10 cellular contexts compared by ENCODE assay signal in the genomic region with DNA sequence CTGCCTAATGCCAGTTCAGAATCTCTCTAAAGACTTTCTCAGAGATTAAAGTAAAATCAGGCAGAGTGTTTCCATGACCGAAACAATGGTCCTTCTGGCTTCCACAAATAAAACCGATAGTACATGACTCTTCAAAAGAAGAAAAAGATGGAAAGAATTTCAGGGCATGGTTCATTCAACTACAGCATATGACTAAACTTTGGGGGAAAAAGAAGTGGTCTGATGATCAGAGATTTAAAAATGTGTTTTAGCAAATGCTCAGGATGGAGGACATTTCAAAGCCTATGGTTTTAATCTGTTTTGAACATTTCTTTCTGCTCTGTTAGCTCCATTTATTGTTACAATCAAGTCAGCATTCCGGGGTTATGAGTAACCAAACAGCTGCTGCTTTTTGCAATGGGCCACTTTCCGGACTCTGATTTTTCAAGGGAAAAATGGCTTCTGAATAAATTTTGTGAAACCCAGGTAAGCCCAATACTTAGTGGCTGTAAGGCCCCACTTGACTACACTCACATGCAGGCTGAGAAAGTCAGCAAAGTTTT.
A peak's percentile ranks its signal among the peaks of the same experiment; 100 is the strongest.
DNase-seq lines count a peak whose midpoint lies in the region; ATAC-seq and TF ChIP-seq lines count a peak whose summit lies in the region.
"Had no signal": no experiment of that assay in that cellular context is flagged by ENCODE, and none has a peak within 500 bp of the region (broad histone marks: within the 10 kb centered on the region; RNA-seq: fewer than 3 reads in every experiment).

No MANE protein-coding gene starts in this region.

- ATAC-seq in T-helper 17 cell: no peak
- ATAC-seq in HG02938 (IDR thresholded peaks at IDR 0.05; ENCODE audit: unreplicated experiment): no peak

- no peak for TF ChIP-seq POLR2A in esophagus muscularis mucosa (IDR thresholded peaks at IDR 0.05; ENCODE audit: low read depth)

- H3K27ac Mint-ChIP-seq in T-helper 17 cell: peak overlapping the region; percentile 27
- H3K27ac Mint-ChIP-seq: activated naive CD4-positive, alpha-beta T cell treated with anti-CD3 and anti-CD28 coated beads, Interleukin-2, amount 50 U/mL, for 24 hours had no signal

- no peaks in the 10 kb centered on the region for H3K27me3 ChIP-seq in esophagus muscularis mucosa

- H3K4me1 Mint-ChIP-seq in T-helper 17 cell: peaks cover 4% of the 10 kb centered on the region
- H3K4me1 Mint-ChIP-seq: activated naive CD4-positive, alpha-beta T cell treated with anti-CD3 and anti-CD28 coated beads, Interleukin-2, amount 50 U/mL, for 24 hours had no signal

- H3K9me3 ChIP-seq in T-helper 17 cell (ENCODE audit: control insufficient read depth, low read length, poor library complexity, severe bottlenecking) (no peaks in the 10 kb centered on the region), esophagus muscularis mucosa (no peaks in the 10 kb centered on the region)

- H3K4me3 Mint-ChIP-seq in T-helper 17 cell: no peak overlapping the region
- H3K4me3 Mint-ChIP-seq: activated naive CD4-positive, alpha-beta T cell treated with anti-CD3 and anti-CD28 coated beads, Interleukin-2, amount 50 U/mL, for 24 hours had no signal

- no peaks in the 10 kb centered on the region for H3K36me3 ChIP-seq in esophagus muscularis mucosa

- peak overlapping the region; percentile 57 to 63 (median 60) for H3K27ac ChIP-seq in esophagus muscularis mucosa (replicated peaks in 1 of 4)

- in situ Hi-C loops in ACHN (cut with HindIII; ENCODE audit: low pct_ligation_motif_present, low pct_unique_long_range_greater_than_20kb, low sequenced_read_pairs): no loop called here

- TF ChIP-seq EP300 in esophagus muscularis mucosa (IDR thresholded peaks at IDR 0.05): no peak

- peak; percentile 52 for DNase-seq in ACHN
- DNase-seq in T-helper 17 cell: no peak
- DNase-seq in esophagus muscularis mucosa (ENCODE audit: extremely low spot score): no peak
- DNase-seq in myocyte (ENCODE audit: low read depth): peak; percentile 72
- no peak for DNase-seq in DMS153 treated with DMSO at 0.1 percent for 48 hours (lab: John Stamatoyannopoulos, UW; ENCODE audit: unreplicated experiment)
- no peak for DNase-seq in stimulated activated CD4-positive, alpha-beta T cell treated with anti-CD3 and anti-CD28 coated beads, Interleukin-4, amount 100 ng/mL, for 4 hours
- DNase-seq in CD1c-positive myeloid dendritic cell (ENCODE audit: extremely low spot score): no peak
- DNase-seq: NCI-H345 had no signal

- intact Hi-C loops in esophagus muscularis mucosa (cut with DNase I): no loop called here

- peaks cover 5 to 26% (median 10%) of the 10 kb centered on the region in 4 donors for H3K4me1 ChIP-seq in esophagus muscularis mucosa

- no peaks in the 10 kb centered on the region for H3K27me3 Mint-ChIP-seq in T-helper 17 cell
- H3K27me3 Mint-ChIP-seq: activated naive CD4-positive, alpha-beta T cell treated with anti-CD3 and anti-CD28 coated beads, Interleukin-2, amount 50 U/mL, for 24 hours had no signal

- 69% methylated on average over 4 of the region's 4 CpGs for WGBS in esophagus muscularis mucosa

- no peak overlapping the region for H3K4me3 ChIP-seq in esophagus muscularis mucosa

- H3K36me3 Mint-ChIP-seq in T-helper 17 cell (ENCODE audit: low read depth): no peaks in the 10 kb centered on the region

- no peak for TF ChIP-seq CTCF in esophagus muscularis mucosa (IDR thresholded peaks at IDR 0.05)

Comparison
In these comparisons a context has a peak if more than half of its experiments do, and no peak if none do; other contexts are left out.
1. DNase-seq: peak in ACHN (single experiment) and myocyte (single experiment); none in T-helper 17 cell (0 of 3), esophagus muscularis mucosa (single experiment), DMS153 treated with DMSO at 0.1 percent for 48 hours (single experiment), stimulated activated CD4-positive, alpha-beta T cell treated with anti-CD3 and anti-CD28 coated beads, Interleukin-4, amount 100 ng/mL, for 4 hours (0 of 2) and CD1c-positive myeloid dendritic cell (single experiment).